In genomic region chr11:103939694-103940093, GRCh38 we compare ENCODE assay signal across 18 cellular contexts.
A peak's percentile ranks its signal among the peaks of the same experiment; 100 is the strongest.
DNase-seq lines count a peak whose midpoint lies in the region; ATAC-seq and TF ChIP-seq lines count a peak whose summit lies in the region.
"Had no signal": no experiment of that assay in that cellular context is flagged by ENCODE, and none has a peak within 500 bp of the region (broad histone marks: within the 10 kb centered on the region; RNA-seq: fewer than 3 reads in every experiment).

No MANE protein-coding gene starts in this region.

- H3K9me3 ChIP-seq in OCI-LY3 (ENCODE audit: insufficient read depth, low read length) = no peaks in the 10 kb centered on the region
- H3K9me3 ChIP-seq: BE2C had no signal

- H3K27ac ChIP-seq in OCI-LY3 (ENCODE audit: low read length) = no peak overlapping the region

- H3K4me1 ChIP-seq in OCI-LY3 (ENCODE audit: low read length) = peaks cover 16% of the 10 kb centered on the region

- TF ChIP-seq CTCF in OCI-LY3 (IDR thresholded peaks at IDR 0.05; ENCODE audit: low read depth, low read length) = no peak

- H3K9ac ChIP-seq in OCI-LY3 (ENCODE audit: low read length) = no peak overlapping the region

- no peaks in the 10 kb centered on the region for H3K79me2 ChIP-seq in OCI-LY3 (ENCODE audit: low read length)

- peak overlapping the region; percentile 48 for H3K4me3 ChIP-seq in OCI-LY3 (ENCODE audit: low read length)

- ATAC-seq in GM18511 (IDR thresholded peaks at IDR 0.05; ENCODE audit: unreplicated experiment) = peak; percentile 67
- ATAC-seq in GM19463 (IDR thresholded peaks at IDR 0.05; ENCODE audit: unreplicated experiment) = peak; percentile 68
- ATAC-seq in HG03097 (IDR thresholded peaks at IDR 0.05; ENCODE audit: low FRiP score, unreplicated experiment) = peak; percentile 64
- no peak for ATAC-seq in GM19455 (IDR thresholded peaks at IDR 0.05; ENCODE audit: unreplicated experiment)
- ATAC-seq: Panc1 had no signal

- 0 out of 2 replicates have a peak overlapping the region, but pooled peaks have one; percentile 35 for H2AFZ ChIP-seq in OCI-LY3 (ENCODE audit: low read depth, low read length)

- H3K27me3 ChIP-seq in OCI-LY3 (ENCODE audit: low read depth, low read length) = no peaks in the 10 kb centered on the region
- H3K27me3 ChIP-seq: BE2C had no signal

- peak overlapping the region; percentile 67 for H3K4me2 ChIP-seq in OCI-LY3 (ENCODE audit: low read length)

- DNase-seq in DMS153 (lab: John Stamatoyannopoulos, UW) (no peak), OCI-M2 (lab: John Stamatoyannopoulos, UW; ENCODE audit: unreplicated experiment) (no peak)
- DNase-seq in stimulated activated naive CD4-positive, alpha-beta T cell (lab: John Stamatoyannopoulos, UW) = no peak
- DNase-seq: BE2C, DMS79, H7, KG1, NCI-H1417 treated with DMSO at 0.1 percent for 48 hours, NCI-H187 treated with DMSO at 0.1 percent for 48 hours, NCI-H2107, NCI-H446 treated with DMSO at 0.1 percent for 48 hours, NCI-H526 treated with DMSO at 0.1 percent for 48 hours had no signal

- H4K20me1 ChIP-seq in OCI-LY3 (ENCODE audit: insufficient read depth, low read length) = no peaks in the 10 kb centered on the region

- no peaks in the 10 kb centered on the region for H3K36me3 ChIP-seq in OCI-LY3 (replicated peaks; ENCODE audit: low read depth, low read length)
- H3K36me3 ChIP-seq: BE2C had no signal
